In genomic region chrX:48823029-48823428, GRCh38 we compare ENCODE assay signal across 1 cellular context.
TF ChIP-seq lines count a peak whose summit lies in the region.

No MANE protein-coding gene starts in this region.

TF ChIP-seq in HepG2, 621 proteins besides CTCF, POLR2A, EP300 and RAD21:
- no peak for TF ChIP-seq JUND (CRISPR knock-in tag; IDR thresholded peaks at IDR 0.05)
- TF ChIP-seq ZFAT (CRISPR knock-in tag; conservative IDR thresholded peaks at IDR 0.05), result no peak
- no peak for TF ChIP-seq POLR2AphosphoS5 (IDR thresholded peaks at IDR 0.05; ENCODE audit: low read depth, low read length)
- no peak for TF ChIP-seq NCOA5 (CRISPR knock-in tag; IDR thresholded peaks at IDR 0.05)
- no peak for TF ChIP-seq NFATC3 (CRISPR knock-in tag; IDR thresholded peaks at IDR 0.05)
- TF ChIP-seq XRCC5 (optimal IDR thresholded peaks at IDR 0.05; ENCODE audit: low read length), result no peak
- TF ChIP-seq ZNF703 (CRISPR knock-in tag; IDR thresholded peaks at IDR 0.05; ENCODE audit: borderline replicate concordance), result no peak
- no peak for TF ChIP-seq ZNF777 (CRISPR knock-in tag; IDR thresholded peaks at IDR 0.05)
- no peak for TF ChIP-seq ASH2L (IDR thresholded peaks at IDR 0.05; ENCODE audit: insufficient read length, low read depth, low read length)
